ENCODE assay signal across 1 cellular context in the genomic region with DNA sequence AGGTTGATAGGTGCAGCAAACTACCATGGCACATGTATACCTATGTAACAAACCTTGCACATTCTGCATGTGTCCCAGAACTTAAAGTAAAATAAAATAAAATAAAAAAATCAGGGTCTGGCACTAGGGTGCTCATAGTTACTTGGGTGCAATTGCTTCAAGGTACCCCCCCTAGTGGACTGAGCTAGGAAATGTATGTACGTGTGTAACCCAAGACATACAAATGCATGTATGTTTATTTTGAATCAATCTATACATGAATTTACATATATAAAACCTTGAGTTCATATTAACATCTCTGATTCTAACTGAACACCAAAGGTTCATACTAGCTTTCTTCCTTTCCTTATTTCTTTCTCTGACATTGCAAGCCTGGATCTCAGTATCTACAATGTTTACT.
TF ChIP-seq lines count a peak whose summit lies in the region.

No MANE protein-coding gene starts in this region.

TF ChIP-seq in GM12878, 131 proteins besides CTCF, POLR2A, EP300 and RAD21:
- TF ChIP-seq ZNF217 (IDR thresholded peaks at IDR 0.05) = no peak
- TF ChIP-seq, protein P1, sequence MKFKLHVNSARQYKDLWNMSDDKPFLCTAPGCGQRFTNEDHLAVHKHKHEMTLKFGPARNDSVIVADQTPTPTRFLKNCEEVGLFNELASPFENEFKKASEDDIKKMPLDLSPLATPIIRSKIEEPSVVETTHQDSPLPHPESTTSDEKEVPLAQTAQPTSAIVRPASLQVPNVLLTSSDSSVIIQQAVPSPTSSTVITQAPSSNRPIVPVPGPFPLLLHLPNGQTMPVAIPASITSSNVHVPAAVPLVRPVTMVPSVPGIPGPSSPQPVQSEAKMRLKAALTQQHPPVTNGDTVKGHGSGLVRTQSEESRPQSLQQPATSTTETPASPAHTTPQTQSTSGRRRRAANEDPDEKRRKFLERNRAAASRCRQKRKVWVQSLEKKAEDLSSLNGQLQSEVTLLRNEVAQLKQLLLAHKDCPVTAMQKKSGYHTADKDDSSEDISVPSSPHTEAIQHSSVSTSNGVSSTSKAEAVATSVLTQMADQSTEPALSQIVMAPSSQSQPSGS (IDR thresholded peaks at IDR 0.05; ENCODE audit: low read length) = no peak
- TF ChIP-seq WRNIP1 (IDR thresholded peaks at IDR 0.05; ENCODE audit: borderline replicate concordance, low read depth, low read length) = no peak
- TF ChIP-seq, protein P2, sequence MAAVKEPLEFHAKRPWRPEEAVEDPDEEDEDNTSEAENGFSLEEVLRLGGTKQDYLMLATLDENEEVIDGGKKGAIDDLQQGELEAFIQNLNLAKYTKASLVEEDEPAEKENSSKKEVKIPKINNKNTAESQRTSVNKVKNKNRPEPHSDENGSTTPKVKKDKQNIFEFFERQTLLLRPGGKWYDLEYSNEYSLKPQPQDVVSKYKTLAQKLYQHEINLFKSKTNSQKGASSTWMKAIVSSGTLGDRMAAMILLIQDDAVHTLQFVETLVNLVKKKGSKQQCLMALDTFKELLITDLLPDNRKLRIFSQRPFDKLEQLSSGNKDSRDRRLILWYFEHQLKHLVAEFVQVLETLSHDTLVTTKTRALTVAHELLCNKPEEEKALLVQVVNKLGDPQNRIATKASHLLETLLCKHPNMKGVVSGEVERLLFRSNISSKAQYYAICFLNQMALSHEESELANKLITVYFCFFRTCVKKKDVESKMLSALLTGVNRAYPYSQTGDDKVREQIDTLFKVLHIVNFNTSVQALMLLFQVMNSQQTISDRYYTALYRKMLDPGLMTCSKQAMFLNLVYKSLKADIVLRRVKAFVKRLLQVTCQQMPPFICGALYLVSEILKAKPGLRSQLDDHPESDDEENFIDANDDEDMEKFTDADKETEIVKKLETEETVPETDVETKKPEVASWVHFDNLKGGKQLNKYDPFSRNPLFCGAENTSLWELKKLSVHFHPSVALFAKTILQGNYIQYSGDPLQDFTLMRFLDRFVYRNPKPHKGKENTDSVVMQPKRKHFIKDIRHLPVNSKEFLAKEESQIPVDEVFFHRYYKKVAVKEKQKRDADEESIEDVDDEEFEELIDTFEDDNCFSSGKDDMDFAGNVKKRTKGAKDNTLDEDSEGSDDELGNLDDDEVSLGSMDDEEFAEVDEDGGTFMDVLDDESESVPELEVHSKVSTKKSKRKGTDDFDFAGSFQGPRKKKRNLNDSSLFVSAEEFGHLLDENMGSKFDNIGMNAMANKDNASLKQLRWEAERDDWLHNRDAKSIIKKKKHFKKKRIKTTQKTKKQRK (IDR thresholded peaks at IDR 0.05; ENCODE audit: low read depth, low read length) = no peak
- TF ChIP-seq, protein P3, sequence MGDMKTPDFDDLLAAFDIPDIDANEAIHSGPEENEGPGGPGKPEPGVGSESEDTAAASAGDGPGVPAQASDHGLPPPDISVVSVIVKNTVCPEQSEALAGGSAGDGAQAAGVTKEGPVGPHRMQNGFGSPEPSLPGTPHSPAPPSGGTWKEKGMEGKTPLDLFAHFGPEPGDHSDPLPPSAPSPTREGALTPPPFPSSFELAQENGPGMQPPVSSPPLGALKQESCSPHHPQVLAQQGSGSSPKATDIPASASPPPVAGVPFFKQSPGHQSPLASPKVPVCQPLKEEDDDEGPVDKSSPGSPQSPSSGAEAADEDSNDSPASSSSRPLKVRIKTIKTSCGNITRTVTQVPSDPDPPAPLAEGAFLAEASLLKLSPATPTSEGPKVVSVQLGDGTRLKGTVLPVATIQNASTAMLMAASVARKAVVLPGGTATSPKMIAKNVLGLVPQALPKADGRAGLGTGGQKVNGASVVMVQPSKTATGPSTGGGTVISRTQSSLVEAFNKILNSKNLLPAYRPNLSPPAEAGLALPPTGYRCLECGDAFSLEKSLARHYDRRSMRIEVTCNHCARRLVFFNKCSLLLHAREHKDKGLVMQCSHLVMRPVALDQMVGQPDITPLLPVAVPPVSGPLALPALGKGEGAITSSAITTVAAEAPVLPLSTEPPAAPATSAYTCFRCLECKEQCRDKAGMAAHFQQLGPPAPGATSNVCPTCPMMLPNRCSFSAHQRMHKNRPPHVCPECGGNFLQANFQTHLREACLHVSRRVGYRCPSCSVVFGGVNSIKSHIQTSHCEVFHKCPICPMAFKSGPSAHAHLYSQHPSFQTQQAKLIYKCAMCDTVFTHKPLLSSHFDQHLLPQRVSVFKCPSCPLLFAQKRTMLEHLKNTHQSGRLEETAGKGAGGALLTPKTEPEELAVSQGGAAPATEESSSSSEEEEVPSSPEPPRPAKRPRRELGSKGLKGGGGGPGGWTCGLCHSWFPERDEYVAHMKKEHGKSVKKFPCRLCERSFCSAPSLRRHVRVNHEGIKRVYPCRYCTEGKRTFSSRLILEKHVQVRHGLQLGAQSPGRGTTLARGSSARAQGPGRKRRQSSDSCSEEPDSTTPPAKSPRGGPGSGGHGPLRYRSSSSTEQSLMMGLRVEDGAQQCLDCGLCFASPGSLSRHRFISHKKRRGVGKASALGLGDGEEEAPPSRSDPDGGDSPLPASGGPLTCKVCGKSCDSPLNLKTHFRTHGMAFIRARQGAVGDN (IDR thresholded peaks at IDR 0.05) = no peak
- no peak for TF ChIP-seq JUNB (IDR thresholded peaks at IDR 0.05)
- no peak for TF ChIP-seq STAT1 (conservative IDR thresholded peaks at IDR 0.05)
- no peak for TF ChIP-seq BACH1 (IDR thresholded peaks at IDR 0.05; ENCODE audit: borderline replicate concordance)
- TF ChIP-seq, protein P4, sequence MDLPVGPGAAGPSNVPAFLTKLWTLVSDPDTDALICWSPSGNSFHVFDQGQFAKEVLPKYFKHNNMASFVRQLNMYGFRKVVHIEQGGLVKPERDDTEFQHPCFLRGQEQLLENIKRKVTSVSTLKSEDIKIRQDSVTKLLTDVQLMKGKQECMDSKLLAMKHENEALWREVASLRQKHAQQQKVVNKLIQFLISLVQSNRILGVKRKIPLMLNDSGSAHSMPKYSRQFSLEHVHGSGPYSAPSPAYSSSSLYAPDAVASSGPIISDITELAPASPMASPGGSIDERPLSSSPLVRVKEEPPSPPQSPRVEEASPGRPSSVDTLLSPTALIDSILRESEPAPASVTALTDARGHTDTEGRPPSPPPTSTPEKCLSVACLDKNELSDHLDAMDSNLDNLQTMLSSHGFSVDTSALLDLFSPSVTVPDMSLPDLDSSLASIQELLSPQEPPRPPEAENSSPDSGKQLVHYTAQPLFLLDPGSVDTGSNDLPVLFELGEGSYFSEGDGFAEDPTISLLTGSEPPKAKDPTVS (IDR thresholded peaks at IDR 0.05; ENCODE audit: low read depth, low read length) = no peak
- no peak for TF ChIP-seq TARDBP (IDR thresholded peaks at IDR 0.05; ENCODE audit: borderline replicate concordance)
